ENCODE assay signal across 8 cellular contexts in the genomic region with DNA sequence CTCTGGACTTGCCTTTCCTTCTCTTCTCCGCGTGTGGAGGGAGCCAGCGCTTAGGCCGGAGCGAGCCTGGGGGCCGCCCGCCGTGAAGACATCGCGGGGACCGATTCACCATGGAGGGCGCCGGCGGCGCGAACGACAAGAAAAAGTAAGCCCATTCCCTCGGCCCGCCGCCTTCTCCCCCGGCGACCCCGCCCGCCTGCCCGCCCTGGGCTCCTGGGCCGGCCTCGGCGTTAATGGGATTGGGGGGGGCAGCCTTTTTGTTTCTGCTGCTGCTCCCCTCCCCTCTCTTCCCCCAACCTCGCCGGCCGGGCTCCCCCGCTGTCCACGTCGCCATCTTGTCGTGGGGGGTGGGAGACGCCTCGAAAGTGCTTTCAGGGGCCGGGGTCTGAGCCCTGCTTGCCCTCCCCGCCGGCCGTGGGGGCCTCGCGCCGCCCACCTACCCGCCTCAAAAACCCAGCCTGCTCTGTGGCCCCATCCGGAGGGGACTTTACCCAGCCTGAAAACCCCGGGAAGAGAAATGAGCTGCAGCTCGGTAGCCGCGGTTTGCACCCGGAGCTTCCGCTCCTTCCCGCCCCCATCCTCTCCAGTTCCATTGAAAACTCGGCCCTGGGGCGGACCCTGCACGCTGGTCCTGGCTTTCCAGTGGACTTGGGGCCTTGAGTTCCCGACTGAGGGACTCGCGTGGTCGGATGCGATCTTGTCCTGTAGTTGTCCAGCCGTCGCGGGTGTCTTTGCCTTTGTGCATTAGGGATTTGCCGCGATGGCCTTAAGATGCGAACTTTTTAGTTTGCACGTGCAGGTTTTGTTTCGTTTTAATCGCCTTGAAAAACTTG. TPM values are rescaled to one million over a fixed set of nuclear protein-coding genes. Genes with fewer than 3 reads are reported as not detected.
DNase-seq lines count a peak whose midpoint lies in the region; ATAC-seq and TF ChIP-seq lines count a peak whose summit lies in the region.

No MANE protein-coding gene starts in this region.

- H3K9me3 Mint-ChIP-seq in activated T-helper 2 cell treated with anti-CD3 and anti-CD28 coated beads, Interferon-gamma antibody, Interleukin-2, Interleukin-4, amounts not matched to agents 10 μg/mL and 5 μg/mL and 100 μg/mL, durations not matched to agents 14 hours and 24 hours and 36 hours: peaks cover 1% of the 10 kb centered on the region
- peaks cover 2% of the 10 kb centered on the region for H3K9me3 Mint-ChIP-seq in nephron progenitor cell

- H3K27me3 ChIP-seq in BJ (ENCODE audit: control insufficient read depth, insufficient read depth, low read length): no peaks in the 10 kb centered on the region
- H3K27me3 ChIP-seq in HUES6 (ENCODE audit: control insufficient read depth, insufficient read depth, low read length): no peaks in the 10 kb centered on the region
- H3K27me3 ChIP-seq in Peyer's patch: no peaks in the 10 kb centered on the region

- H3K4me1 ChIP-seq in HUES6 (ENCODE audit: control insufficient read depth, insufficient read depth, low read length) (peaks cover 36% of the 10 kb centered on the region), Peyer's patch (peaks cover 0 to 19% (median 3%) of the 10 kb centered on the region in 4 donors)

- H3K4me3 ChIP-seq in BJ (ENCODE audit: low read depth, low read length): peak overlapping the region; percentile 69
- H3K4me3 ChIP-seq in HUES6 (ENCODE audit: low read depth, low read length): peak overlapping the region; percentile 99
- H3K4me3 ChIP-seq in Peyer's patch: peak overlapping the region; percentile 66 to 92 (median 86)
- H3K4me3 ChIP-seq in fibroblast of the aortic adventitia (ENCODE audit: low read depth, low read length): peak overlapping the region; percentile 93

- H3K36me3 ChIP-seq in BJ (ENCODE audit: control insufficient read depth, insufficient read depth, low read length) (no peaks in the 10 kb centered on the region), HUES6 (ENCODE audit: control insufficient read depth, insufficient read depth, low read length) (no peaks in the 10 kb centered on the region), Peyer's patch (no peaks in the 10 kb centered on the region)

- peaks cover 55% of the 10 kb centered on the region for H3K4me1 Mint-ChIP-seq in activated T-helper 2 cell treated with anti-CD3 and anti-CD28 coated beads, Interferon-gamma antibody, Interleukin-2, Interleukin-4, amounts not matched to agents 10 μg/mL and 5 μg/mL and 100 μg/mL, durations not matched to agents 14 hours and 24 hours and 36 hours (ENCODE audit: low read depth)
- H3K4me1 Mint-ChIP-seq in nephron progenitor cell: peaks cover 61% of the 10 kb centered on the region

- peak overlapping the region; percentile 95 for H3K27ac Mint-ChIP-seq in activated T-helper 2 cell treated with anti-CD3 and anti-CD28 coated beads, Interferon-gamma antibody, Interleukin-2, Interleukin-4, amounts not matched to agents 10 μg/mL and 5 μg/mL and 100 μg/mL, durations not matched to agents 14 hours and 24 hours and 36 hours
- peak overlapping the region; percentile 100 for H3K27ac Mint-ChIP-seq in nephron progenitor cell

- POLR2A ChIA-PET in BJ (lab: Charles Lee): interaction anchor here (0.5 to 1.9 kb wide), 6 partner anchors 16 to 225 kb away, joined by 3 to 8 read pairs (median 3); no protein-coding TSS in a partner anchor

- no peaks in the 10 kb centered on the region for H3K9me3 ChIP-seq in HUES6 (ENCODE audit: control insufficient read depth, insufficient read depth, low read depth, low read length)
- H3K9me3 ChIP-seq in Peyer's patch: no peaks in the 10 kb centered on the region

- peak overlapping the region; percentile 97 for H3K27ac ChIP-seq in HUES6 (ENCODE audit: low read depth, low read length)
- peak overlapping the region; percentile 96 to 98 (median 96) for H3K27ac ChIP-seq in Peyer's patch

- peaks cover 43% of the 10 kb centered on the region for H3K36me3 Mint-ChIP-seq in activated T-helper 2 cell treated with anti-CD3 and anti-CD28 coated beads, Interferon-gamma antibody, Interleukin-2, Interleukin-4, amounts not matched to agents 10 μg/mL and 5 μg/mL and 100 μg/mL, durations not matched to agents 14 hours and 24 hours and 36 hours (ENCODE audit: low read depth)
- H3K36me3 Mint-ChIP-seq in nephron progenitor cell (ENCODE audit: low read depth): peaks cover 21% of the 10 kb centered on the region

- ATAC-seq in GM19452 (IDR thresholded peaks at IDR 0.05; ENCODE audit: unreplicated experiment): peak; percentile 19

- intact Hi-C loops in activated T-helper 2 cell treated with anti-CD3 and anti-CD28 coated beads, Interferon-gamma antibody, Interleukin-2, Interleukin-4, amounts not matched to agents 10 μg/mL and 5 μg/mL and 100 μg/mL, durations not matched to agents 14 hours and 24 hours and 36 hours (cut with micrococcal nuclease): loop anchor here (1.0 to 5.0 kb wide), 6 partner anchors 34 to 364 kb away; no protein-coding TSS in a partner anchor

- H3K4me3 Mint-ChIP-seq in activated T-helper 2 cell treated with anti-CD3 and anti-CD28 coated beads, Interferon-gamma antibody, Interleukin-2, Interleukin-4, amounts not matched to agents 10 μg/mL and 5 μg/mL and 100 μg/mL, durations not matched to agents 14 hours and 24 hours and 36 hours (ENCODE audit: low read depth): peak overlapping the region; percentile 89
- H3K4me3 Mint-ChIP-seq in nephron progenitor cell: peak overlapping the region; percentile 97

- TF ChIP-seq CTCF in BJ (IDR thresholded peaks at IDR 0.05; ENCODE audit: insufficient read depth, low read depth, low read length) (no peak), Peyer's patch (IDR thresholded peaks at IDR 0.05) (no peak), fibroblast of the aortic adventitia (IDR thresholded peaks at IDR 0.05; ENCODE audit: insufficient read depth, low read length) (no peak), nephron progenitor cell (IDR thresholded peaks at IDR 0.05) (no peak)

- H3K9ac ChIP-seq in HUES6 (ENCODE audit: low read length): peak overlapping the region; percentile 97

- no peak for TF ChIP-seq POLR2A in Peyer's patch (IDR thresholded peaks at IDR 0.05)

- DNase-seq in BJ (ENCODE audit: low read depth): no peak
- DNase-seq in Peyer's patch: peak; percentile 66 to 80 (median 75)
- peak; percentile 52 for DNase-seq in activated T-helper 2 cell treated with anti-CD3 and anti-CD28 coated beads, Interferon-gamma antibody, Interleukin-2, Interleukin-4, amounts not matched to agents 10 μg/mL and 5 μg/mL and 100 μg/mL, durations not matched to agents 14 hours and 24 hours and 36 hours (ENCODE audit: low spot score)
- DNase-seq in fibroblast of the aortic adventitia (ENCODE audit: low read depth): peak; percentile 54
- DNase-seq in nephron progenitor cell: peak; percentile 76
- peak; percentile 59 for DNase-seq in superior temporal gyrus (ENCODE audit: extremely low spot score)

- CTCF ChIA-PET in BJ (lab: Yijun Ruan, JAX): interaction anchor here (0.9 to 1.4 kb wide), 2 partner anchors 73 to 130 kb away, joined by 3 read pairs; no protein-coding TSS in a partner anchor

- no peaks in the 10 kb centered on the region for H3K27me3 Mint-ChIP-seq in activated T-helper 2 cell treated with anti-CD3 and anti-CD28 coated beads, Interferon-gamma antibody, Interleukin-2, Interleukin-4, amounts not matched to agents 10 μg/mL and 5 μg/mL and 100 μg/mL, durations not matched to agents 14 hours and 24 hours and 36 hours (ENCODE audit: low read depth)
- H3K27me3 Mint-ChIP-seq in nephron progenitor cell (ENCODE audit: low read depth, poor library complexity): no peaks in the 10 kb centered on the region

RNA-seq across cellular contexts. Expression of a gene that starts 0.6 kb away (rescaled TPM):
- 85.5 and 231 TPM in 2 replicates for polyA plus RNA-seq in BJ (2011; rRNA removed)
- 177 and 258 TPM in 2 replicates for polyA minus RNA-seq in BJ (2011; rRNA and poly(A)+ RNA removed)
- total RNA-seq in Peyer's patch (100 to 1,000 TPM in 1 of 4 donors, 10 to 100 TPM in 3; 52.1 to 160 (median 71.1) TPM), fibroblast of the aortic adventitia (ENCODE audit: low replicate concordance) (258 and 553 TPM in 2 replicates)
- total RNA-seq in activated T-helper 2 cell treated with anti-CD3 and anti-CD28 coated beads, Interferon-gamma antibody, Interleukin-2, Interleukin-4, amounts not matched to agents 10 μg/mL and 5 μg/mL and 100 μg/mL, durations not matched to agents 14 hours and 24 hours and 36 hours: 131 and 138 TPM in 2 replicates
